ENCODE assay signal across 8 cellular contexts in the genomic region with DNA sequence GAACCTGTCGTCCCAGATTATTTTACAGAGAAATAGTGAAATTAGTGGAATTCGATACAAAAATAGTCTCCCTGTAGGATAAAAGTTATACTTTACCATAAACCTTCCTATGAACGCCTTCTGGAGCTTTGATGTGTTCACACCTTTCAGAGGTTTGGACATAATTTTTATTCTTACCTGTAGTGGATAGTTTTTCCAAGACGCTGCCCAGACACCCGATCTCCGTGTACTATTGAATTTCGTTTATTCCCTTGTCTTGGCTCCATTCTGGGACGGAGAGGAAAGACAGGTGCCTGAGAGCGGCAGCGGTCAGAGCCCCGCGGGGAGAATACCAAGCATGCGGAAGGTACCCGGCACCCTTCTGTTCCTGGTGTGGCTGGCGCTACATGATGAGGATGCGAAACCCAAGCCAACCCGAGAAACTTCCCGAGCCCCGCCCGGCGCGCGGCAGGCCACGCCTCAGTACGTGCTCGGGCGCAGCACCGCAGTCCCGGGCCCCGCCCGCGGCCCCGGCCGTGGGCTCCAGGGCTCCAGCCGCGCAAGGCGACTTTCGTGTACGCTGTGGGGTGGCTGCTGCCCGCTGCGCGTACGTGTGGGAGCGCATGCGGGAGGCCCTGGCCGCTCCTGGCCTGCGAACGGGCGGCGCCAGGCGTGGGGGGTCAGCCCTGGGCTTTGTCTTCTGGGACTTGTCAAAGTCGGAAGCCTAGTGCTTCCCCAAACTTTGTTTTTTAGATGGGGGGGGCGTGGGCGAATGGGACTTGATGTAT. TPM values are rescaled to one million over a fixed set of nuclear protein-coding genes. Genes with fewer than 3 reads are reported as not detected.
DNase-seq lines count a peak whose midpoint lies in the region; ATAC-seq and TF ChIP-seq lines count a peak whose summit lies in the region.

No MANE protein-coding gene starts in this region.

- H3K9me3 ChIP-seq in AG04450 (ENCODE audit: control insufficient read depth, insufficient read depth, low read length): no peaks in the 10 kb centered on the region
- no peaks in the 10 kb centered on the region for H3K9me3 ChIP-seq in naive thymus-derived CD4-positive, alpha-beta T cell (ENCODE audit: control insufficient read depth in 2 of 3, low read length in 3 of 3)

- peaks cover 5% of the 10 kb centered on the region for H3K27me3 Mint-ChIP-seq in activated T-cell treated with anti-CD3 and anti-CD28 coated beads, Interleukin-2, amount 50 U/mL, for 72 hours (ENCODE audit: low read depth)
- H3K27me3 Mint-ChIP-seq in naive thymus-derived CD4-positive, alpha-beta T cell: peaks cover 0 to 8% (median 1%) of the 10 kb centered on the region in 5 donors

- intact Hi-C loops in naive thymus-derived CD4-positive, alpha-beta T cell (cut with micrococcal nuclease): loop anchor here (1.0 to 10.0 kb wide), 7 partner anchors 8 to 766 kb away; partner anchors contain the start of genes SNAPC1 (in 2 of the 2), HIF1A (in 1 of the 2), SLC38A6 (in 1 of the 2) and TRMT5 (in 1 of the 2)

- ATAC-seq in GM18909 (IDR thresholded peaks at IDR 0.05; ENCODE audit: poor library complexity, unreplicated experiment) (peak; percentile 95), HG03159 (IDR thresholded peaks at IDR 0.05; ENCODE audit: unreplicated experiment) (peak; percentile 91)
- ATAC-seq in activated T-cell treated with anti-CD3 and anti-CD28 coated beads, Interleukin-2, amount 50 U/mL, for 72 hours (replicated peaks in 1 of 2): peak; percentile 81 to 82
- peak; percentile 92 for ATAC-seq in naive thymus-derived CD4-positive, alpha-beta T cell

- H3K36me3 ChIP-seq in naive thymus-derived CD4-positive, alpha-beta T cell (ENCODE audit: control insufficient read depth in 2 of 3, insufficient read depth in 3 of 3, low read length in 3 of 3): peaks cover 0 to 13% (median 8%) of the 10 kb centered on the region in 3 experiments

- DNase-seq in AG04450 (ENCODE audit: low read depth, low spot score) (no peak), NOMO-1 treated with dmso at 0.1 percent for 144 hours (lab: John Stamatoyannopoulos, UW; ENCODE audit: unreplicated experiment) (peak; percentile 93), fibroblast of gingiva (ENCODE audit: low read depth) (peak; percentile 79)
- DNase-seq in activated T-cell treated with anti-CD3 and anti-CD28 coated beads, Interleukin-2, amount 50 U/mL, for 72 hours: peak; percentile 83 to 84
- DNase-seq in naive thymus-derived CD4-positive, alpha-beta T cell: peak; percentile 53 to 89 (median 66)
- DNase-seq in stimulated activated naive CD4-positive, alpha-beta T cell treated with Interleukin-2 at 50 U/mL for 16 hours (lab: John Stamatoyannopoulos, UW): peak; percentile 63

- POLR2A ChIA-PET in AG04450 (lab: Yijun Ruan, JAX): interaction anchor here (1.3 kb wide), 1 partner anchor 11 kb away, joined by 4 read pairs; no protein-coding TSS in a partner anchor
- POLR2A ChIA-PET in naive thymus-derived CD4-positive, alpha-beta T cell (lab: Charles Lee): interaction anchor here (0.6 to 4.3 kb wide), 3 partner anchors 10 to 259 kb away, joined by 3 to 30 read pairs (median 3); partner anchors contain the start of gene SNAPC1

- H3K4me1 Mint-ChIP-seq in activated T-cell treated with anti-CD3 and anti-CD28 coated beads, Interleukin-2, amount 50 U/mL, for 72 hours (ENCODE audit: low read depth): peaks cover 30% of the 10 kb centered on the region
- H3K4me1 Mint-ChIP-seq in naive thymus-derived CD4-positive, alpha-beta T cell: peaks cover 4 to 63% (median 11%) of the 10 kb centered on the region in 7 donors

- no peaks in the 10 kb centered on the region for H3K9me3 Mint-ChIP-seq in activated T-cell treated with anti-CD3 and anti-CD28 coated beads, Interleukin-2, amount 50 U/mL, for 72 hours
- peaks cover 0 to 2% (median 0%) of the 10 kb centered on the region in 11 donors for H3K9me3 Mint-ChIP-seq in naive thymus-derived CD4-positive, alpha-beta T cell

- no peak overlapping the region for H3K27ac ChIP-seq in AG04450 (ENCODE audit: low read depth, low read length)
- H3K27ac ChIP-seq in naive thymus-derived CD4-positive, alpha-beta T cell (ENCODE audit: low read depth, low read length): peak overlapping the region; percentile 75

- H3K4me3 Mint-ChIP-seq in activated T-cell treated with anti-CD3 and anti-CD28 coated beads, Interleukin-2, amount 50 U/mL, for 72 hours: peak overlapping the region; percentile 86 to 87
- H3K4me3 Mint-ChIP-seq in naive thymus-derived CD4-positive, alpha-beta T cell: peak overlapping the region; percentile 75 to 94 (median 85)

- H3K4me1 ChIP-seq in naive thymus-derived CD4-positive, alpha-beta T cell (ENCODE audit: control insufficient read depth in 2 of 2, insufficient read depth in 2 of 2, low read length in 2 of 2): no peaks in the 10 kb centered on the region

- peak overlapping the region; percentile 58 for H3K4me3 ChIP-seq in AG04450 (ENCODE audit: low read depth, low read length)
- H3K4me3 ChIP-seq in naive thymus-derived CD4-positive, alpha-beta T cell (ENCODE audit: low read length): peak overlapping the region; percentile 55

- no peak for TF ChIP-seq CTCF in AG04450 (IDR thresholded peaks at IDR 0.05; ENCODE audit: low read depth, low read length)

- CTCF ChIA-PET in AG04450 (lab: Charles Lee): no interaction called here
- CTCF ChIA-PET in naive thymus-derived CD4-positive, alpha-beta T cell (lab: Charles Lee): interaction anchor here (0.5 to 1.9 kb wide), 5 partner anchors 9 to 465 kb away, joined by 3 to 5 read pairs (median 4); no protein-coding TSS in a partner anchor

- H3K27ac Mint-ChIP-seq in activated T-cell treated with anti-CD3 and anti-CD28 coated beads, Interleukin-2, amount 50 U/mL, for 72 hours: peak overlapping the region; percentile 87
- H3K27ac Mint-ChIP-seq in naive thymus-derived CD4-positive, alpha-beta T cell: peak overlapping the region; percentile 26 to 88 (median 70)

- H3K36me3 Mint-ChIP-seq in activated T-cell treated with anti-CD3 and anti-CD28 coated beads, Interleukin-2, amount 50 U/mL, for 72 hours (ENCODE audit: insufficient read depth in 2 of 2): peaks cover 8 to 13% of the 10 kb centered on the region in 2 donors
- peaks cover 4 to 35% (median 11%) of the 10 kb centered on the region in 5 donors for H3K36me3 Mint-ChIP-seq in naive thymus-derived CD4-positive, alpha-beta T cell

- H3K27me3 ChIP-seq in AG04450 (ENCODE audit: control insufficient read depth, insufficient read depth, low read length): no peaks in the 10 kb centered on the region
- no peaks in the 10 kb centered on the region for H3K27me3 ChIP-seq in naive thymus-derived CD4-positive, alpha-beta T cell (ENCODE audit: control insufficient read depth in 2 of 2, insufficient read depth in 2 of 2, low read length in 2 of 2)

RNA-seq across cellular contexts. Expression of gene SNAPC1, which starts 11.3 kb away (rescaled TPM):
- 11.3 and 18.6 TPM in 2 replicates for polyA plus RNA-seq in AG04450 (2011; rRNA removed)
- 2.9 and 4.9 TPM in 2 replicates for polyA minus RNA-seq in AG04450 (2011; rRNA and poly(A)+ RNA removed)
- total RNA-seq in activated T-cell treated with anti-CD3 and anti-CD28 coated beads, Interleukin-2, amount 50 U/mL, for 72 hours: 1 to 10 TPM; 7.2 to 7.8 TPM
- total RNA-seq in naive thymus-derived CD4-positive, alpha-beta T cell: 1 to 10 TPM; 3.5 to 8.7 (median 5.1) TPM
- polyA plus RNA-seq in naive thymus-derived CD4-positive, alpha-beta T cell: 1 to 10 TPM; 6.3 to 6.5 TPM

RNA-seq across cellular contexts. Expression of gene HIF1A, which starts 55.6 kb away (rescaled TPM):
- polyA plus RNA-seq in AG04450 (2011; rRNA removed): 210 and 262 TPM in 2 replicates
- polyA minus RNA-seq in AG04450 (2011; rRNA and poly(A)+ RNA removed): 202 and 355 TPM in 2 replicates
- total RNA-seq in activated T-cell treated with anti-CD3 and anti-CD28 coated beads, Interleukin-2, amount 50 U/mL, for 72 hours: 100 to 1,000 TPM; 283 to 343 TPM
- total RNA-seq in naive thymus-derived CD4-positive, alpha-beta T cell: 100 to 1,000 TPM in 4 of 5 experiments, 10 to 100 TPM in 1; 88.8 to 358 (median 143) TPM
- 10 to 100 TPM; 75.1 to 98.4 TPM for polyA plus RNA-seq in naive thymus-derived CD4-positive, alpha-beta T cell
